In the genomic region with DNA sequence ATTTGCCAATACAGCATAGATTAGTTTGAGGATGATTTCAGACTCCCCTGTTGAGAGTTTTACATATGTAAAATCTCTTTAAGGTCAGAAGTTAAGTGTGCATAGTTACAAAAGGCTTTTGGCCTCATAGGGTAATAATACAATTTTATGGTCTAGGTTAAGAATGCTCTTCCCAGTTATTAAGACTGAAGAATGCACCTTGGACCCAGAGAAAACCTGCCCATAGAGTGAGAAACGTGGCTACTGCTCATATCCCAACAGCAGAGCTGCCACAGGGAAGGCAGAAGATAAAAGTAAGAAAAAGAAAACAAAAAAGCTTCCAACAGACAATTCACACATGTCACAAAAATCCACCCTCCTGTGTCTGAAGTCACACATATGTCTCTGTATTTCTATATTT, we compare ENCODE assay signal across 29 cellular contexts.
"Had no signal": no experiment of that assay in that cellular context is flagged by ENCODE, and none has a peak within 500 bp of the region (broad histone marks: within the 10 kb centered on the region; RNA-seq: fewer than 3 reads in every experiment).

No MANE protein-coding gene starts in this region.

- H3K27me3 ChIP-seq: body of pancreas, breast epithelium, Peyer's patch, SJSA1 had no signal

- H3K4me3 ChIP-seq: body of pancreas, breast epithelium, Peyer's patch, SJSA1 had no signal

- H3K27ac ChIP-seq: body of pancreas, breast epithelium, KMS-11, SJSA1 had no signal

- ATAC-seq: activated CD8-positive, alpha-beta T cell treated with anti-CD3 and anti-CD28 coated beads, Interleukin-2, amount 10 ng/mL, durations not matched to agents 7 days and 5 days; body of pancreas; PC-3 had no signal

- DNase-seq: activated CD4-positive, alpha-beta T cell treated with anti-CD3 and anti-CD28 coated beads, Interleukin-2, amount 10 ng/mL, durations not matched to agents 24 days and 14 days; activated CD4-positive, alpha-beta T cell treated with anti-CD3 and anti-CD28 coated beads, Interleukin-2, amount 50 U/mL, for 4 hours; activated CD8-positive, alpha-beta T cell treated with anti-CD3 and anti-CD28 coated beads, Interleukin-2, amount 10 ng/mL, durations not matched to agents 7 days and 5 days; activated gamma-delta T cell; activated naive CD4-positive, alpha-beta T cell treated with Interleukin-2 at 50 U/mL for 16 hours; activated naive CD8-positive, alpha-beta T cell treated with anti-CD3 and anti-CD28 coated beads, Interleukin-2, amount 10 ng/mL, durations not matched to agents 7 days and 5 days; activated T-cell treated with anti-CD3 and anti-CD28 coated beads, Interleukin-2, amount 50 U/mL, for 24 hours; amygdala; body of pancreas; MM.1S; MV-4-11; NCI-H1092; NCI-H1436 treated with DMSO at 0.1 percent for 48 hours; NCI-H187; NCI-H2029 treated with DMSO at 0.1 percent for 48 hours; NCI-H2107; NCI-H2171; NCI-H510A; NCI-H526 treated with DMSO at 0.1 percent for 48 hours; NK-92 treated with Interleukin-12 subunit alpha and Interleukin-12 subunit beta, amount 100 ng/mL, for 24 hours; PC-3; Peyer's patch; RPMI8226; SHP77 treated with DMSO at 0.1 percent for 48 hours had no signal

- H3K9me3 ChIP-seq: body of pancreas, breast epithelium, Peyer's patch, SJSA1 had no signal

- H3K36me3 ChIP-seq: breast epithelium, Peyer's patch, SJSA1 had no signal

- H3K4me1 ChIP-seq: body of pancreas, breast epithelium, SJSA1 had no signal

- FAIRE-seq: astrocyte, TTC549 had no signal
